Comparison of ENCODE assay signal across 8 cellular contexts in the genomic region with DNA sequence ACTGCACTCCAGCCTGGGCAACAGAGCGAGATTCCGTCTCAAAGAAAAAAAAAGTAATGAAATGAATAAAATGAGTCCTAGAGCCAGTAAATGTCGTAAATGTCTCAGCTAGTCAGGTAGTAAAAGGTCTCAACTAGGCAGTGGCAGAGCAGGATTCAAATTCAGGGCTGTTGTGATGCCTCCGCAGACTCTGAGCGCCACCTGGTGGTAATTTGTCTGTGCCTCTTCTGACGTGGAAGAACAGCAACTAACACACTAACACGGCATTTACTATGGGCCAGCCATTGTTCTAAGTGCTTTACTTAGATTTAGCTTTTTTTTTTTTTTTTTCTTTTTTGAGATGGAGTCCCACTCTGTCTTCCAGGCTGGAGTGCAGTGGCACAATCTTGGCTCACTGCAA. TPM values are rescaled to one million over a fixed set of nuclear protein-coding genes. Genes with fewer than 3 reads are reported as not detected.
DNase-seq lines count a peak whose midpoint lies in the region; ATAC-seq lines count a peak whose summit lies in the region.

No MANE protein-coding gene starts in this region.

- peaks cover 1% of the 10 kb centered on the region for H3K36me3 Mint-ChIP-seq in central memory CD8-positive, alpha-beta T cell (ENCODE audit: insufficient read depth)

- H3K27me3 Mint-ChIP-seq in central memory CD8-positive, alpha-beta T cell = peaks cover 26% of the 10 kb centered on the region

- no peak overlapping the region for H3K4me3 Mint-ChIP-seq in central memory CD8-positive, alpha-beta T cell

- H3K27ac Mint-ChIP-seq in central memory CD8-positive, alpha-beta T cell (ENCODE audit: low read depth) = no peak overlapping the region

- H3K4me1 Mint-ChIP-seq in central memory CD8-positive, alpha-beta T cell = no peaks in the 10 kb centered on the region

- DNase-seq in NCI-H510A treated with DMSO at 0.1 percent for 48 hours (lab: John Stamatoyannopoulos, UW) (peak; percentile 50), NCI-H510A (lab: John Stamatoyannopoulos, UW) (no peak), NCI-H2227 (lab: John Stamatoyannopoulos, UW; ENCODE audit: unreplicated experiment) (peak; percentile 85), left colon (peak; percentile 82 to 96)
- peak; percentile 80 for DNase-seq in activated CD4-positive, CD25-positive, alpha-beta regulatory T cell treated with anti-CD3 and anti-CD28 coated beads, Interleukin-2, amount 50 U/mL, for 16 hours (ENCODE audit: low read depth, low spot score)
- peak; percentile 82 to 83 for DNase-seq in central memory CD8-positive, alpha-beta T cell (ENCODE audit: low spot score in 2 of 2)
- DNase-seq in stimulated activated CD4-positive, alpha-beta T cell treated with anti-CD3 and anti-CD28 coated beads, Interleukin-4, amount 100 ng/mL, for 24 hours = peak; percentile 92

- H3K9me3 Mint-ChIP-seq in central memory CD8-positive, alpha-beta T cell = no peaks in the 10 kb centered on the region

- peak; percentile 80 for ATAC-seq in central memory CD8-positive, alpha-beta T cell (replicated peaks; ENCODE audit: extremely low read depth, poor library complexity, severe bottlenecking)
- peak; percentile 94 for ATAC-seq in left colon
- ATAC-seq in HG03520 (IDR thresholded peaks at IDR 0.05; ENCODE audit: unreplicated experiment) = no peak

- intact Hi-C loops in left colon (cut with DNase I, micrococcal nuclease) = loop anchor here in 1 of 2 donors (5.0 kb wide), 1 partner anchor 167 kb away; no protein-coding TSS in a partner anchor

RNA-seq across cellular contexts. Expression of gene CYP2F1, which starts 30.2 kb away (rescaled TPM):
- total RNA-seq in left colon = not detected

RNA-seq across cellular contexts. Expression of gene CYP2S1, which starts 48.6 kb away (rescaled TPM):
- 10 to 100 TPM; 22.6 to 44.9 TPM for total RNA-seq in left colon

RNA-seq across cellular contexts. Expression of gene CYP2A13, which starts 56.2 kb away (rescaled TPM):
- total RNA-seq in left colon = not detected
